In the genomic region with DNA sequence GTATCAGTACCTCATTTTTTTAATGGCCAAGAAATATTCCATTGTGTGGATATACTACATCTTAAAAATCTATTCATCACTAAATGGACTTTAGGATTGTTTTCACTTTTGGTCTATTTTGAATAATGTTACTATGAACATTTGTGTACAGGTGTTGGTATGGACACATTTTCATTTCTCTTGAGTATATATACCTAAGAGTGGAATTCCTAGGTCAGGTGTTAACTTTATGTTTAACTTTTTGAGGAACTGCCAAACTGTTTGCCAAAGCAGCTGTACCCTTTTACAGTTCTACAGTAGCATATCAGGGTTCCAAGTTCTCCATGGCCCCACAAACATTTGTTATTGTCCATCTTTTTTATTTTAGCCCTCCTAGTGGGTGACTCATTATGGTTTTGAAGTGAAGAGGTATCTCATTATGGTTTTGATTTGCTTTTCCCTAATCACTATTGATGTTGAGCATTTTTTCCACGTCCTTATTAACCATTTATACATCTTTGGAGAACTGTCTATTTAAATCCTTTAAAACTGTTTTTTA, we compare ENCODE assay signal across 1 cellular context.
TF ChIP-seq lines count a peak whose summit lies in the region.

No MANE protein-coding gene starts in this region.

TF ChIP-seq in HepG2, 621 proteins besides CTCF, POLR2A, EP300 and RAD21:
- TF ChIP-seq ZNF724P (CRISPR knock-in tag; IDR thresholded peaks at IDR 0.05; ENCODE audit: borderline replicate concordance): no peak
- 0 out of 2 replicates have a peak, but pooled peaks have one; percentile 47 for TF ChIP-seq ZNF7 (CRISPR knock-in tag; IDR thresholded peaks at IDR 0.05)
